In genomic region chr7:100372694-100373093, GRCh38 we compare ENCODE assay signal across 10 cellular contexts. TPM values are rescaled to one million over a fixed set of nuclear protein-coding genes. Genes with fewer than 3 reads are reported as not detected.
DNase-seq lines count a peak whose midpoint lies in the region; ATAC-seq and TF ChIP-seq lines count a peak whose summit lies in the region.
"Had no signal": no experiment of that assay in that cellular context is flagged by ENCODE, and none has a peak within 500 bp of the region (broad histone marks: within the 10 kb centered on the region; RNA-seq: fewer than 3 reads in every experiment).

No MANE protein-coding gene starts in this region.

- peak overlapping the region; percentile 24; the same call in 1 of the 2 replicates for H2AK5ac ChIP-seq in IMR-90 (ENCODE audit: low read depth, low read length)

- no peak overlapping the region for H2BK20ac ChIP-seq in IMR-90 (ENCODE audit: low read depth, low read length)

- no peaks in the 10 kb centered on the region for H4K20me1 ChIP-seq in IMR-90 (ENCODE audit: insufficient read depth, low read length)

- no peak overlapping the region for H3K56ac ChIP-seq in IMR-90 (ENCODE audit: extremely low read depth, insufficient read depth, low read length)

- BruUV-seq in A673 (replicated peaks; lab: Mats Ljungman, UMichigan) (no TSS peak), IMR-90 (replicated peaks; lab: Mats Ljungman, UMichigan) (no TSS peak)

- no peak for TF ChIP-seq RAD21 in IMR-90 (IDR thresholded peaks at IDR 0.05; ENCODE audit: low read length)

- H3K36me3 ChIP-seq in A673 (ENCODE audit: insufficient read depth, low read length, poor library complexity, severe bottlenecking) = no peaks in the 10 kb centered on the region
- H3K36me3 ChIP-seq in IMR-90 (ENCODE audit: control insufficient read depth, insufficient read depth, low read length) = 0 out of 2 replicates have a peak, but pooled peaks cover 2% of the 10 kb centered on the region

- no peak for DNase-seq in A673 (ENCODE audit: low spot score)
- DNase-seq in IMR-90 = no peak
- peak; percentile 63 for DNase-seq in chondrocyte (ENCODE audit: low spot score)
- no peak for DNase-seq in natural killer cell treated with Interleukin-12 subunit alpha and Interleukin-12 subunit beta and Interleukin-15 and Interleukin-18, amount 100 ng/mL, for 72 hours (ENCODE audit: low spot score)
- no peak for DNase-seq in putamen (ENCODE audit: low spot score)
- no peak for DNase-seq in NCI-H1436 (lab: John Stamatoyannopoulos, UW)
- DNase-seq in glutamatergic neuron = no peak
- DNase-seq: CD4-positive, alpha-beta memory T cell; NCI-H2029 treated with DMSO at 0.1 percent for 48 hours had no signal

- H4K5ac ChIP-seq in IMR-90 (ENCODE audit: low read depth, low read length) = peak overlapping the region; percentile 95

- no peak overlapping the region for H3K4me2 ChIP-seq in IMR-90 (ENCODE audit: low read depth, low read length)

- no peak overlapping the region for H2AK9ac ChIP-seq in IMR-90 (replicated peaks; ENCODE audit: low read depth, low read length, poor library complexity)

- no peak for TF ChIP-seq POLR2A in IMR-90 (IDR thresholded peaks at IDR 0.05; ENCODE audit: low read depth, low read length)

- H3K4me1 ChIP-seq in A673 (ENCODE audit: insufficient read depth, low read length, poor library complexity, severe bottlenecking) (no peaks in the 10 kb centered on the region), IMR-90 (ENCODE audit: control insufficient read depth, insufficient read depth, low read length) (peaks cover 8% of the 10 kb centered on the region)

- 0 out of 2 replicates have a peak overlapping the region, but pooled peaks have one; percentile 89 for H3K14ac ChIP-seq in IMR-90 (replicated peaks; ENCODE audit: low read depth, low read length)

- H4K8ac ChIP-seq in IMR-90 (ENCODE audit: low read depth in 2 of 2, low read length in 2 of 2) = peak overlapping the region; percentile 62 to 74

- H3K27ac ChIP-seq in A673 (ENCODE audit: low read depth, low read length, poor library complexity, severe bottlenecking) (peak overlapping the region; percentile 64), IMR-90 (ENCODE audit: insufficient read depth, low read length) (no peak overlapping the region; the same call in 1 of the 2 replicates)

- H2BK120ac ChIP-seq in IMR-90 (ENCODE audit: low read depth, low read length) = no peak overlapping the region

- H3K27me3 Mint-ChIP-seq in chondrocyte (ENCODE audit: low read depth) (no peaks in the 10 kb centered on the region), glutamatergic neuron (ENCODE audit: unreplicated experiment) (peaks cover 9% of the 10 kb centered on the region)
- no peaks in the 10 kb centered on the region for H3K27me3 Mint-ChIP-seq in natural killer cell treated with Interleukin-12 subunit alpha and Interleukin-12 subunit beta and Interleukin-15 and Interleukin-18, amount 100 ng/mL, for 72 hours
- H3K27me3 Mint-ChIP-seq: CD4-positive, alpha-beta memory T cell had no signal

- intact Hi-C loops in A673 (cut with micrococcal nuclease; ENCODE audit: unreplicated experiment) = no loop called here
- intact Hi-C loops in IMR-90 (cut with micrococcal nuclease) = no loop called here

- H3K4me1 Mint-ChIP-seq in chondrocyte (ENCODE audit: low read depth) = no peaks in the 10 kb centered on the region
- H3K4me1 Mint-ChIP-seq in natural killer cell treated with Interleukin-12 subunit alpha and Interleukin-12 subunit beta and Interleukin-15 and Interleukin-18, amount 100 ng/mL, for 72 hours (ENCODE audit: low read depth in 2 of 2) = peaks cover 44 to 59% of the 10 kb centered on the region in 2 donors
- H3K4me1 Mint-ChIP-seq in glutamatergic neuron (ENCODE audit: low read depth, unreplicated experiment) = peaks cover 4% of the 10 kb centered on the region

- in situ Hi-C loops in IMR-90 (cut with MboI; ENCODE audit: low sequenced_read_pairs) = no loop called here

- H3K27me3 ChIP-seq in A673 (replicated peaks; ENCODE audit: insufficient read depth, low read depth, low read length, poor library complexity) = no peaks in the 10 kb centered on the region
- H3K27me3 ChIP-seq in IMR-90 (ENCODE audit: control insufficient read depth, insufficient read depth, low read length) = no peaks in the 10 kb centered on the region

- TF ChIP-seq CTCF in A673 (conservative IDR thresholded peaks at IDR 0.05; ENCODE audit: low read depth, low read length) (no peak), IMR-90 (conservative IDR thresholded peaks at IDR 0.05; ENCODE audit: low read depth, low read length) (no peak), chondrocyte (IDR thresholded peaks at IDR 0.05) (no peak), glutamatergic neuron (IDR thresholded peaks at IDR 0.05; ENCODE audit: partially characterized antibody, unreplicated experiment) (no peak)

- H3K4ac ChIP-seq in IMR-90 (ENCODE audit: low read depth, low read length) = peak overlapping the region; percentile 46

- no peaks in the 10 kb centered on the region for H3K9me3 Mint-ChIP-seq in chondrocyte (ENCODE audit: low read depth)
- no peaks in the 10 kb centered on the region for H3K9me3 Mint-ChIP-seq in natural killer cell treated with Interleukin-12 subunit alpha and Interleukin-12 subunit beta and Interleukin-15 and Interleukin-18, amount 100 ng/mL, for 72 hours
- H3K9me3 Mint-ChIP-seq in glutamatergic neuron (ENCODE audit: unreplicated experiment) = peaks cover 2% of the 10 kb centered on the region
- H3K9me3 Mint-ChIP-seq: CD4-positive, alpha-beta memory T cell had no signal

- no peak overlapping the region for H2BK5ac ChIP-seq in IMR-90 (ENCODE audit: low read depth, low read length, poor library complexity, severe bottlenecking)

- no CpG with 5 or more reads among the region's 6 CpGs for WGBS in IMR-90 (ENCODE audit: extremely low coverage in 2 of 2, insufficient read length in 1 of 2), 2 experiments

- H3K9ac ChIP-seq in IMR-90 (ENCODE audit: low read depth, low read length) = no peak overlapping the region

- H3K27ac Mint-ChIP-seq in chondrocyte (ENCODE audit: unreplicated experiment) (no peak overlapping the region), glutamatergic neuron (ENCODE audit: unreplicated experiment) (no peak overlapping the region)
- H3K27ac Mint-ChIP-seq in natural killer cell treated with Interleukin-12 subunit alpha and Interleukin-12 subunit beta and Interleukin-15 and Interleukin-18, amount 100 ng/mL, for 72 hours = peak overlapping the region; percentile 92 to 98

- POLR2A ChIA-PET in A673 (lab: Charles Lee; ENCODE audit: low non-redundant PET) = no interaction called here
- POLR2A ChIA-PET in IMR-90 (lab: Charles Lee; ENCODE audit: unreplicated experiment) = no interaction called here

- H3K9me1 ChIP-seq in IMR-90 (ENCODE audit: insufficient read depth, low read length) = 0 out of 2 replicates have a peak, but pooled peaks cover 6% of the 10 kb centered on the region

- H3K36me3 Mint-ChIP-seq in chondrocyte (ENCODE audit: low read depth) (no peaks in the 10 kb centered on the region), glutamatergic neuron (ENCODE audit: unreplicated experiment) (no peaks in the 10 kb centered on the region)
- no peaks in the 10 kb centered on the region for H3K36me3 Mint-ChIP-seq in natural killer cell treated with Interleukin-12 subunit alpha and Interleukin-12 subunit beta and Interleukin-15 and Interleukin-18, amount 100 ng/mL, for 72 hours

- 0 out of 2 replicates have a peak overlapping the region, but pooled peaks have one; percentile 26 for H3K18ac ChIP-seq in IMR-90 (ENCODE audit: low read depth, low read length)

- peak overlapping the region; percentile 92 for H2AFZ ChIP-seq in IMR-90 (replicated peaks; ENCODE audit: low read length, poor library complexity)

- H3K4me3 Mint-ChIP-seq in chondrocyte (ENCODE audit: unreplicated experiment) = no peak overlapping the region
- H3K4me3 Mint-ChIP-seq in natural killer cell treated with Interleukin-12 subunit alpha and Interleukin-12 subunit beta and Interleukin-15 and Interleukin-18, amount 100 ng/mL, for 72 hours = peak overlapping the region; percentile 70
- no peak overlapping the region for H3K4me3 Mint-ChIP-seq in glutamatergic neuron (ENCODE audit: unreplicated experiment)
- H3K4me3 Mint-ChIP-seq: CD4-positive, alpha-beta memory T cell had no signal

- H3K4me3 ChIP-seq in A673 (ENCODE audit: low read depth, low read length, poor library complexity, severe bottlenecking) = no peak overlapping the region
- H3K4me3 ChIP-seq in IMR-90 (ENCODE audit: insufficient read depth, low read depth, low read length) = no peak overlapping the region

- H3K9me3 ChIP-seq in A673 (ENCODE audit: low read depth, low read length, poor library complexity, severe bottlenecking) (no peaks in the 10 kb centered on the region), IMR-90 (ENCODE audit: control insufficient read depth, insufficient read depth, low read length) (no peaks in the 10 kb centered on the region)

- no peak overlapping the region; the same call in 1 of the 2 replicates for H4K91ac ChIP-seq in IMR-90 (ENCODE audit: insufficient read depth, low read depth, low read length)

- ATAC-seq in IMR-90 (ENCODE audit: low read depth) (peak; percentile 4; the same call in 1 of the 2 replicates), GM18520 (IDR thresholded peaks at IDR 0.05; ENCODE audit: unreplicated experiment) (no peak)
- no peak for ATAC-seq in natural killer cell treated with Interleukin-12 subunit alpha and Interleukin-12 subunit beta and Interleukin-15 and Interleukin-18, amount 100 ng/mL, for 72 hours

- dilution Hi-C loops in IMR-90 (cut with HindIII; ENCODE audit: low sequenced_read_pairs, unreplicated experiment) = no loop called here

- H3K23ac ChIP-seq in IMR-90 (ENCODE audit: low read depth, low read length) = no peak overlapping the region

- H3K79me1 ChIP-seq in IMR-90 (ENCODE audit: low read depth in 1 of 2, low read length in 2 of 2) = no peaks in the 10 kb centered on the region

- H2BK15ac ChIP-seq in IMR-90 (ENCODE audit: low read depth, low read length) = no peak overlapping the region; the same call in 2 of the 3 replicates

- CTCF ChIA-PET in A673 (lab: Charles Lee) = no interaction called here
- CTCF ChIA-PET in IMR-90 (lab: Yijun Ruan, JAX) = no interaction called here

RNA-seq across cellular contexts. Expression of gene PILRA, which starts 0.6 kb away (rescaled TPM):
- total RNA-seq in A673 (2021) (1.5 and 2.0 TPM in 2 replicates), IMR-90 (2012; rRNA removed) (not detected in 2 replicates), chondrocyte (0.60 to 0.92 TPM (median 0.62 TPM) in 3 replicates), glutamatergic neuron (ENCODE audit: unreplicated experiment) (12.5 TPM)
- 0.13 and 0.56 TPM in 2 replicates for polyA plus RNA-seq in IMR-90 (2012; rRNA removed)
- polyA plus RNA-seq in IMR-90 (2012; cell fraction: cytosol; rRNA removed) = 0.29 TPM in 1 of 2 replicates, not detected in the other
- polyA plus RNA-seq in IMR-90 (2012; cell fraction: nucleus; rRNA removed; ENCODE audit: low replicate concordance) = 3.6 and 4.6 TPM in 2 replicates
- 1 to 10 TPM; 3.7 to 6.8 TPM for total RNA-seq in natural killer cell treated with Interleukin-12 subunit alpha and Interleukin-12 subunit beta and Interleukin-15 and Interleukin-18, amount 100 ng/mL, for 72 hours

RNA-seq across cellular contexts. Expression of gene PILRB, which starts 14.8 kb away (rescaled TPM):
- total RNA-seq in A673 (2021) = 26.5 and 31.0 TPM in 2 replicates
- 3.3 and 3.4 TPM in 2 replicates for total RNA-seq in IMR-90 (2012; rRNA removed)
- polyA plus RNA-seq in IMR-90 (2012; rRNA removed) = 22.1 and 22.2 TPM in 2 replicates
- 7.7 TPM in 2 replicates for polyA plus RNA-seq in IMR-90 (2012; cell fraction: cytosol; rRNA removed)
- polyA plus RNA-seq in IMR-90 (2012; cell fraction: nucleus; rRNA removed; ENCODE audit: low replicate concordance) = 142 and 264 TPM in 2 replicates
- total RNA-seq in chondrocyte = 19.1 to 32.2 TPM (median 20.3 TPM) in 3 replicates
- total RNA-seq in natural killer cell treated with Interleukin-12 subunit alpha and Interleukin-12 subunit beta and Interleukin-15 and Interleukin-18, amount 100 ng/mL, for 72 hours = 10 to 100 TPM; 48.4 to 94.8 TPM
- total RNA-seq in glutamatergic neuron (ENCODE audit: unreplicated experiment) = 62.6 TPM

RNA-seq across cellular contexts. Expression of gene ZCWPW1, which starts 55.8 kb away (rescaled TPM):
- 0.45 and 1.1 TPM in 2 replicates for total RNA-seq in A673 (2021)
- total RNA-seq in IMR-90 (2012; rRNA removed) = 0.56 and 0.72 TPM in 2 replicates
- polyA plus RNA-seq in IMR-90 (2012; rRNA removed) = 0.76 and 1.3 TPM in 2 replicates
- polyA plus RNA-seq in IMR-90 (2012; cell fraction: cytosol; rRNA removed) = 0.37 and 0.51 TPM in 2 replicates
- 1.3 and 2.5 TPM in 2 replicates for polyA plus RNA-seq in IMR-90 (2012; cell fraction: nucleus; rRNA removed; ENCODE audit: low replicate concordance)
- total RNA-seq in chondrocyte = 2.3 to 3.8 TPM (median 2.6 TPM) in 3 replicates
- total RNA-seq in natural killer cell treated with Interleukin-12 subunit alpha and Interleukin-12 subunit beta and Interleukin-15 and Interleukin-18, amount 100 ng/mL, for 72 hours = 1 to 10 TPM; 1.3 to 2.5 TPM
- 1.8 TPM for total RNA-seq in glutamatergic neuron (ENCODE audit: unreplicated experiment)

RNA-seq across cellular contexts. Expression of gene MEPCE, which starts 56.9 kb away (rescaled TPM):
- 65.3 and 85.9 TPM in 2 replicates for total RNA-seq in A673 (2021)
- total RNA-seq in IMR-90 (2012; rRNA removed) = 20.3 and 22.9 TPM in 2 replicates
- polyA plus RNA-seq in IMR-90 (2012; rRNA removed) = 17.6 and 18.2 TPM in 2 replicates
- polyA plus RNA-seq in IMR-90 (2012; cell fraction: cytosol; rRNA removed) = 13.7 and 14.6 TPM in 2 replicates
- polyA plus RNA-seq in IMR-90 (2012; cell fraction: nucleus; rRNA removed; ENCODE audit: low replicate concordance) = 23.5 and 26.5 TPM in 2 replicates
- 30.9 to 39.1 TPM (median 31.8 TPM) in 3 replicates for total RNA-seq in chondrocyte
- 10 to 100 TPM; 44.0 to 60.5 TPM for total RNA-seq in natural killer cell treated with Interleukin-12 subunit alpha and Interleukin-12 subunit beta and Interleukin-15 and Interleukin-18, amount 100 ng/mL, for 72 hours
- total RNA-seq in glutamatergic neuron (ENCODE audit: unreplicated experiment) = 18.5 TPM

Comparison
In these comparisons a context has a peak if more than half of its experiments do, and no peak if none do; other contexts are left out.
1. H3K27ac Mint-ChIP-seq: peak in natural killer cell treated with Interleukin-12 subunit alpha and Interleukin-12 subunit beta and Interleukin-15 and Interleukin-18, amount 100 ng/mL, for 72 hours (2 of 2); none in chondrocyte (single experiment) and glutamatergic neuron (single experiment).